In the genomic region with DNA sequence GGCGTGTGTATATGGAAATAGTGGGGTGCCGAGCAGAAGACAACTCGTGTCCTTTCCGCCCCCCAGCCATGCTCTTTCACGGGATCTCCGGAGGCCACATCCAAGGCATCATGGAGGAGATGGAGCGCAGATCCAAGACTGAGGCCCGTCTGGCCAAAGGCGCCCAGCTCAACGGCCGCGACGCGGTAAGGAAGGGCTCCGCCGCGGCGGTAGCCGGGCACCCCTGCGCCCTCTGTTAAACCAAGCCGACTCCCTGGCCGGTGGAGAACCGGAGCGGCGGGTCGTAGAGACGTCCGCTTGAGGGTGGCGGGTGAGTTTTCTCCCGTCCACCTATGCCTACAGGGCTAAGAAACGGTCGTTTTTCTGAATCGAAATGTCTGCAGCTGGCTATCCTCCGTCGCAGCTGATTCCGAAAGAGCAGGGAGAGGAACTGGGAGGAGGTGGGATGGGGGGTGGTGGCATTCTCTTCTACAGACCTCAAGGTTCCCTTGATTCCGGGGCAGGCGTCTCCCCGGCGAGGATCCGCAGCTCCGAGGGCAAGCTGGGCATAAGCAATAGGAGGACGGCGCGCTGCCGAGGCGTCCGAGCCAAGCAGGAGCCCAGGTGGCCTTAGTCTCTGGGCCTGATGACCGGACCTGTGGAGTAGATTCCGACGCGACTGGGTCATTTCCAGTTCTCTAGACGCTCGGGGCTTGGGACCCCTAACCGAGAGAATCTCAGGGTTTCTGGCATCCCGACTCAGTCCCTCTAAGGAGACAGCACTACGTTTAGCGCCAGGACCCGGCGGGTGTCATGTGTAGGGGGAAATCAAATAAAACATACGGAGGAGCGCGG, we compare ENCODE assay signal across 8 cellular contexts. TPM values are rescaled to one million over a fixed set of nuclear protein-coding genes. Genes with fewer than 3 reads are reported as not detected.
DNase-seq lines count a peak whose midpoint lies in the region; ATAC-seq, FAIRE-seq and TF ChIP-seq lines count a peak whose summit lies in the region.

No MANE protein-coding gene starts in this region.

- H3K9me2 ChIP-seq in Karpas-422 (replicated peaks; ENCODE audit: insufficient read depth, low read length) = no peaks in the 10 kb centered on the region

- no peak overlapping the region for H4K5ac ChIP-seq in IMR-90 (ENCODE audit: low read depth, low read length)

- intact Hi-C loops in CD14-positive monocyte (cut with micrococcal nuclease) (loop anchor here in 1 of 2 donors (10.0 kb wide), 1 partner anchor 303 kb away; no protein-coding TSS in a partner anchor), IMR-90 (cut with micrococcal nuclease) (loop anchor here (5.0 to 10.0 kb wide), 6 partner anchors 226 to 767 kb away; a partner anchor contains a TSS), K562 (cut with micrococcal nuclease) (loop anchor here (5.0 kb wide), 1 partner anchor 516 kb away; no protein-coding TSS in a partner anchor)

- peak overlapping the region in 3 of 7 donors; percentile 40 to 61 (median 60) for H3K27ac Mint-ChIP-seq in CD14-positive monocyte

- H2BK5ac ChIP-seq in IMR-90 (ENCODE audit: low read depth, low read length, poor library complexity, severe bottlenecking) (no peak overlapping the region), mesenchymal stem cell (ENCODE audit: low read depth, low read length, poor library complexity, severe bottlenecking) (no peak overlapping the region)

- H3K27ac ChIP-seq in IMR-90 (ENCODE audit: insufficient read depth, low read length) (no peak overlapping the region), K562 (ENCODE audit: extremely low read depth, low read depth, low read length) (no peak overlapping the region), mesenchymal stem cell (ENCODE audit: low read length, poor library complexity, severe bottlenecking) (no peak overlapping the region), Karpas-422 (ENCODE audit: low read length) (no peak overlapping the region)

- peaks cover 2% of the 10 kb centered on the region; the same call in 1 of the 2 replicates for H3K4me1 ChIP-seq in IMR-90 (ENCODE audit: control insufficient read depth, insufficient read depth, low read length)
- H3K4me1 ChIP-seq in K562 (replicated peaks in 1 of 2; ENCODE audit: control insufficient read depth in 2 of 2, insufficient read depth in 2 of 2, low read length in 2 of 2) = peaks cover 10 to 36% of the 10 kb centered on the region in 2 experiments; a peak in 4 of 5 replicates
- peaks cover 32% of the 10 kb centered on the region for H3K4me1 ChIP-seq in mesenchymal stem cell (ENCODE audit: control insufficient read depth, insufficient read depth, low read depth, low read length)
- no peaks in the 10 kb centered on the region for H3K4me1 ChIP-seq in Karpas-422 (ENCODE audit: low read length)

- H3K23ac ChIP-seq in IMR-90 (ENCODE audit: low read depth, low read length) (peak overlapping the region; percentile 48; the same call in 1 of the 2 replicates), mesenchymal stem cell (ENCODE audit: low read length in 2 of 2) (peak overlapping the region in 1 of 2 experiments; percentile 61)

- no peak overlapping the region for H2BK120ac ChIP-seq in IMR-90 (ENCODE audit: low read depth, low read length)
- no peak overlapping the region for H2BK120ac ChIP-seq in mesenchymal stem cell (ENCODE audit: low read depth, low read length)

- H3K79me2 ChIP-seq in K562 (ENCODE audit: control insufficient read depth, insufficient read depth, low read length) (no peaks in the 10 kb centered on the region), Karpas-422 (ENCODE audit: low read length) (no peaks in the 10 kb centered on the region)

- H3K79me1 ChIP-seq in IMR-90 (ENCODE audit: low read depth in 1 of 2, low read length in 2 of 2) = no peaks in the 10 kb centered on the region
- no peaks in the 10 kb centered on the region for H3K79me1 ChIP-seq in mesenchymal stem cell (replicated peaks; ENCODE audit: low read length, poor library complexity, severe bottlenecking)

- ATAC-seq in IMR-90 (ENCODE audit: low read depth) (peak; percentile 41), K562 (no peak)

- no peak for TF ChIP-seq CTCF in CD14-positive monocyte (IDR thresholded peaks at IDR 0.05)
- no peak for TF ChIP-seq CTCF in IMR-90 (conservative IDR thresholded peaks at IDR 0.05; ENCODE audit: low read depth, low read length)
- TF ChIP-seq CTCF in K562 (IDR thresholded peaks at IDR 0.05 in 2 of 3, conservative IDR thresholded peaks at IDR 0.05 in 1 of 3; ENCODE audit: insufficient read depth in 2 of 3, low read depth in 1 of 3, low read length in 3 of 3) = no peak

- H4K20me1 ChIP-seq in IMR-90 (ENCODE audit: insufficient read depth, low read length) (peaks cover 5% of the 10 kb centered on the region; the same call in 1 of the 2 replicates), K562 (replicated peaks; ENCODE audit: control insufficient read depth, insufficient read depth, low read length) (no peaks in the 10 kb centered on the region), Karpas-422 (ENCODE audit: insufficient read depth, low read depth, low read length) (no peaks in the 10 kb centered on the region)

- TF ChIP-seq POLR2A in IMR-90 (IDR thresholded peaks at IDR 0.05; ENCODE audit: low read depth, low read length) (no peak), K562 (conservative IDR thresholded peaks at IDR 0.05) (no peak)

- H2AFZ ChIP-seq in IMR-90 (replicated peaks; ENCODE audit: low read length, poor library complexity) (peak overlapping the region; percentile 72), K562 (ENCODE audit: low read depth, low read length) (peak overlapping the region; percentile 34), mesenchymal stem cell (ENCODE audit: low read depth, low read length) (no peak overlapping the region), Karpas-422 (ENCODE audit: low read length) (no peak overlapping the region)

- FAIRE-seq in K562 (lab: Jason Lieb, UNC) (no peak), urothelium cell line (lab: Jason Lieb, UNC) (no peak)

- H2AK9ac ChIP-seq in IMR-90 (replicated peaks; ENCODE audit: low read depth, low read length, poor library complexity) = no peak overlapping the region

- H3K9ac ChIP-seq in IMR-90 (ENCODE audit: low read depth, low read length) (no peak overlapping the region), K562 (ENCODE audit: insufficient read depth in 1 of 2, low read depth in 2 of 2, low read length in 2 of 2) (peak overlapping the region in 1 of 2 experiments; percentile 53; a peak in 1 of 4 replicates), mesenchymal stem cell (ENCODE audit: low read length) (no peak overlapping the region), Karpas-422 (ENCODE audit: low read length) (no peak overlapping the region)

- dilution Hi-C loops in IMR-90 (cut with HindIII; ENCODE audit: low sequenced_read_pairs, unreplicated experiment) = no loop called here

- peaks cover 22 to 28% of the 10 kb centered on the region in 2 donors for H3K36me3 Mint-ChIP-seq in CD14-positive monocyte

- H4K91ac ChIP-seq in IMR-90 (ENCODE audit: insufficient read depth, low read depth, low read length) = no peak overlapping the region
- no peak overlapping the region for H4K91ac ChIP-seq in mesenchymal stem cell (ENCODE audit: low read length)

- CTCF ChIA-PET in IMR-90 (lab: Yijun Ruan, JAX) = interaction anchor here (1.2 kb wide), 1 partner anchor 299 kb away, joined by 4 read pairs; no protein-coding TSS in a partner anchor
- CTCF ChIA-PET in K562 (lab: Yijun Ruan, JAX; ENCODE audit: low intra/inter-chr PET ratio) = no interaction called here

- H3K56ac ChIP-seq in IMR-90 (ENCODE audit: extremely low read depth, insufficient read depth, low read length) = no peak overlapping the region

- no TSS peak for BruUV-seq in IMR-90 (replicated peaks; lab: Mats Ljungman, UMichigan)
- BruUV-seq in K562 (replicated peaks; lab: Mats Ljungman, UMichigan) = no TSS peak

- peaks cover 76% of the 10 kb centered on the region for H3K4me1 Mint-ChIP-seq in CD14-positive monocyte

- H3K14ac ChIP-seq in IMR-90 (replicated peaks; ENCODE audit: low read depth, low read length) (no peak overlapping the region), mesenchymal stem cell (ENCODE audit: low read length in 2 of 2) (no peak overlapping the region)

- in situ Hi-C loops in IMR-90 (cut with MboI; ENCODE audit: low sequenced_read_pairs) (loop anchor here (10.0 to 25.0 kb wide), 2 partner anchors 547 to 769 kb away; no protein-coding TSS in a partner anchor), K562 (cut with MboI) (no loop called here)

- H3K4me3 ChIP-seq in IMR-90 (ENCODE audit: insufficient read depth, low read depth, low read length) = peak overlapping the region; percentile 18
- H3K4me3 ChIP-seq in K562 = no peak overlapping the region
- H3K4me3 ChIP-seq in mesenchymal stem cell (ENCODE audit: insufficient read depth in 1 of 2, low read depth in 1 of 2, low read length in 2 of 2) = peak overlapping the region; percentile 9 to 66
- H3K4me3 ChIP-seq in Karpas-422 (ENCODE audit: low read length) = no peak overlapping the region

- H3K9me3 Mint-ChIP-seq in CD14-positive monocyte = peaks cover 0 to 52% (median 38%) of the 10 kb centered on the region in 7 donors

- H3K4me3 Mint-ChIP-seq in CD14-positive monocyte = peak overlapping the region; percentile 86 to 97

- H3K4me2 ChIP-seq in IMR-90 (ENCODE audit: low read depth, low read length) (peak overlapping the region; percentile 67), K562 (ENCODE audit: insufficient read depth, low read length) (0 out of 2 replicates have a peak overlapping the region, but pooled peaks have one; percentile 1), mesenchymal stem cell (ENCODE audit: low read length, poor library complexity, severe bottlenecking) (peak overlapping the region; percentile 73), Karpas-422 (ENCODE audit: low read depth, low read length, poor library complexity, severe bottlenecking) (no peak overlapping the region)

- H4K8ac ChIP-seq in IMR-90 (ENCODE audit: low read depth in 2 of 2, low read length in 2 of 2) = no peak overlapping the region
- no peak overlapping the region for H4K8ac ChIP-seq in mesenchymal stem cell (ENCODE audit: low read length)

- no peak for TF ChIP-seq EP300 in K562 (IDR thresholded peaks at IDR 0.05; ENCODE audit: low read length)

- peaks cover 98 to 100% (median 100%) of the 10 kb centered on the region in 3 donors for H3K27me3 Mint-ChIP-seq in CD14-positive monocyte (ENCODE audit: low read depth in 3 of 3)

- H2AK5ac ChIP-seq in IMR-90 (ENCODE audit: low read depth, low read length) (no peak overlapping the region), mesenchymal stem cell (ENCODE audit: low read length, severe bottlenecking) (no peak overlapping the region)

- H3K9me1 ChIP-seq in IMR-90 (ENCODE audit: insufficient read depth, low read length) (no peaks in the 10 kb centered on the region), K562 (ENCODE audit: control insufficient read depth, insufficient read depth, low read length) (no peaks in the 10 kb centered on the region)

- no peak for TF ChIP-seq RAD21 in IMR-90 (IDR thresholded peaks at IDR 0.05; ENCODE audit: low read length)
- TF ChIP-seq RAD21 in K562 (CRISPR knock-in tag; conservative IDR thresholded peaks at IDR 0.05 in 1 of 2, IDR thresholded peaks at IDR 0.05 in 1 of 2) = no peak

- DNase-seq in CD14-positive monocyte (ENCODE audit: low spot score) (no peak), IMR-90 (no peak), K562 (ENCODE audit: extremely low read depth in 1 of 4, low spot score in 3 of 4) (no peak), mesenchymal stem cell (peak; percentile 43), Karpas-422 (no peak), NCI-H2107 (lab: John Stamatoyannopoulos, UW) (no peak), activated gamma-delta T cell (lab: John Stamatoyannopoulos, UW) (no peak), urothelium cell line (ENCODE audit: low spot score) (no peak)

- H2BK15ac ChIP-seq in IMR-90 (ENCODE audit: low read depth, low read length) = no peak overlapping the region
- H2BK15ac ChIP-seq in mesenchymal stem cell (ENCODE audit: low read depth, poor library complexity, severe bottlenecking) = no peak overlapping the region

- H3K18ac ChIP-seq in IMR-90 (ENCODE audit: low read depth, low read length) (no peak overlapping the region), mesenchymal stem cell (ENCODE audit: low read depth in 1 of 2, low read length in 2 of 2) (no peak overlapping the region)

- no peak overlapping the region for H3K4ac ChIP-seq in IMR-90 (ENCODE audit: low read depth, low read length)
- H3K4ac ChIP-seq in mesenchymal stem cell (ENCODE audit: low read depth in 1 of 2, low read length in 2 of 2) = no peak overlapping the region

- H3K36me3 ChIP-seq in IMR-90 (ENCODE audit: control insufficient read depth, insufficient read depth, low read length) (no peaks in the 10 kb centered on the region), K562 (ENCODE audit: control insufficient read depth, insufficient read depth, low read length) (no peaks in the 10 kb centered on the region), mesenchymal stem cell (ENCODE audit: control insufficient read depth in 1 of 2, insufficient read depth in 2 of 2, low read depth in 1 of 2, low read length in 2 of 2) (no peaks in the 10 kb centered on the region), Karpas-422 (ENCODE audit: insufficient read depth, low read length) (no peaks in the 10 kb centered on the region)

- no peak overlapping the region for H2BK12ac ChIP-seq in mesenchymal stem cell (ENCODE audit: low read length in 2 of 2)

- POLR2A ChIA-PET in IMR-90 (lab: Charles Lee; ENCODE audit: unreplicated experiment) (interaction anchor here (0.6 kb wide), 1 partner anchor 37 kb away, joined by 3 read pairs; no protein-coding TSS in a partner anchor), K562 (lab: Yijun Ruan, JAX) (interaction anchor here (0.9 to 1.8 kb wide), 3 partner anchors 9 to 16 kb away, joined by 4 to 8 read pairs (median 4); a partner anchor contains a TSS)

- whole genome bisulfite sequencing in IMR-90 (ENCODE audit: extremely low coverage in 2 of 2, insufficient read length in 1 of 2), 2 experiments = 5% methylated on average over 35 of the region's 63 CpGs; no CpG with 5 or more reads in 1 of the 2 experiments
- 26% methylated on average over 63 of the region's 63 CpGs for WGBS in K562 (ENCODE audit: insufficient coverage, low coverage, missing lambda C conversion rate)
- 2% methylated on average over 58 of the region's 63 CpGs for WGBS in mesenchymal stem cell

- H3K27me3 ChIP-seq in IMR-90 (ENCODE audit: control insufficient read depth, insufficient read depth, low read length) (peaks cover 100% of the 10 kb centered on the region), K562 (ENCODE audit: control insufficient read depth in 2 of 2, insufficient read depth in 2 of 2, low read length in 2 of 2) (peaks cover 76 to 92% of the 10 kb centered on the region in 2 experiments), mesenchymal stem cell (ENCODE audit: control insufficient read depth in 1 of 2, insufficient read depth in 1 of 2, low read length in 2 of 2) (peaks cover 99 to 100% of the 10 kb centered on the region in 2 experiments), Karpas-422 (ENCODE audit: low read length) (no peaks in the 10 kb centered on the region)

- no peak overlapping the region for H2BK20ac ChIP-seq in IMR-90 (ENCODE audit: low read depth, low read length)

- H3K9me3 ChIP-seq in IMR-90 (ENCODE audit: control insufficient read depth, insufficient read depth, low read length) (peaks cover 3% of the 10 kb centered on the region; the same call in 1 of the 2 replicates), K562 (replicated peaks; ENCODE audit: control insufficient read depth, insufficient read depth, low read depth, low read length) (no peaks in the 10 kb centered on the region), mesenchymal stem cell (ENCODE audit: control insufficient read depth, low read length) (peaks cover 4% of the 10 kb centered on the region), Karpas-422 (ENCODE audit: low read length) (no peaks in the 10 kb centered on the region)

RNA-seq across cellular contexts. Expression of a gene that starts 0.9 kb away (rescaled TPM):
- polyA plus RNA-seq in CD14-positive monocyte (not detected), IMR-90 (2012; rRNA removed) (0.06 and 0.26 TPM in 2 replicates), K562 (2011; rRNA removed) (not detected in 2 replicates), K562 (2014; fragmentation: Illumina TruSeq; extraction: Trizol) (not detected in 2 replicates), K562 (2014; fragmentation: Nextera tagmentation; extraction: Ambion mirVana) (under 1 TPM; 0.03 TPM), K562 (2014; rRNA removed) (0.21 TPM in 1 of 2 replicates, not detected in the other)
- total RNA-seq in IMR-90 (2012; rRNA removed) (under 0.01 and 0.18 TPM in 2 replicates), K562 (2014; rRNA removed) (not detected in 2 replicates), K562 (2014; rRNA removed; fragmentation: Illumina TruSeq; extraction: Trizol) (not detected in 2 replicates), K562 (2015; rRNA removed; fragmentation: Illumina TruSeq; extraction: Trizol) (0.04 TPM in 1 of 2 replicates, not detected in the other), K562 (2021) (not detected in 2 replicates)
- polyA plus RNA-seq in IMR-90 (2012; cell fraction: cytosol; rRNA removed) = 0.05 and 0.12 TPM in 2 replicates
- 0.22 and 0.26 TPM in 2 replicates for polyA plus RNA-seq in IMR-90 (2012; cell fraction: nucleus; rRNA removed; ENCODE audit: low replicate concordance)
- not detected in 2 replicates for total RNA-seq in K562 (2011; cell fraction: chromatin; rRNA removed; ENCODE audit: low replicate concordance)
- total RNA-seq in K562 (2011; cell fraction: nucleolus; rRNA removed) = not detected in 2 replicates
- total RNA-seq in K562 (2011; cell fraction: nucleoplasm; rRNA removed) = not detected in 2 replicates
- polyA plus RNA-seq in K562 (2011; cell fraction: cytosol; rRNA removed) = not detected in 2 replicates
- not detected in 2 replicates for polyA plus RNA-seq in K562 (2011; cell fraction: nucleus; rRNA removed)
- 0.04 and 0.37 TPM in 2 replicates for polyA plus RNA-seq in K562 (2012)
- not detected in 2 replicates for polyA minus RNA-seq in K562 (2011; rRNA and poly(A)+ RNA removed)
- not detected in 2 replicates for polyA minus RNA-seq in K562 (2011; cell fraction: cytosol; rRNA and poly(A)+ RNA removed)
- polyA minus RNA-seq in K562 (2011; cell fraction: nucleus; rRNA and poly(A)+ RNA removed) = not detected in 2 replicates
- not detected for polyA plus RNA-seq in mesenchymal stem cell (2013, experiment 1 of 2)
- polyA plus RNA-seq in mesenchymal stem cell (2013, experiment 2 of 2) = not detected
- not detected in 2 replicates for total RNA-seq in Karpas-422 (2014; rRNA removed; shearing (Covaris generic); ENCODE audit: low replicate concordance)

RNA-seq across cellular contexts. Expression of a gene that starts 15.6 kb away (rescaled TPM):
- 1 to 10 TPM; 5.6 to 8.3 TPM for polyA plus RNA-seq in CD14-positive monocyte
- total RNA-seq in IMR-90 (2012; rRNA removed) = 4.2 and 4.8 TPM in 2 replicates
- 7.0 and 8.0 TPM in 2 replicates for polyA plus RNA-seq in IMR-90 (2012; rRNA removed)
- polyA plus RNA-seq in IMR-90 (2012; cell fraction: cytosol; rRNA removed) = 12.1 and 15.5 TPM in 2 replicates
- 4.8 and 5.6 TPM in 2 replicates for polyA plus RNA-seq in IMR-90 (2012; cell fraction: nucleus; rRNA removed; ENCODE audit: low replicate concordance)
- total RNA-seq in K562 (2011; cell fraction: chromatin; rRNA removed; ENCODE audit: low replicate concordance) = not detected in 2 replicates
- total RNA-seq in K562 (2011; cell fraction: nucleolus; rRNA removed) = not detected in 2 replicates
- total RNA-seq in K562 (2011; cell fraction: nucleoplasm; rRNA removed) = not detected in 2 replicates
- 0.45 and 3.1 TPM in 2 replicates for total RNA-seq in K562 (2014; rRNA removed)
- total RNA-seq in K562 (2014; rRNA removed; fragmentation: Illumina TruSeq; extraction: Trizol) = 0.73 and 1.6 TPM in 2 replicates
- total RNA-seq in K562 (2015; rRNA removed; fragmentation: Illumina TruSeq; extraction: Trizol) = 3.0 and 3.2 TPM in 2 replicates
- 1.5 and 1.9 TPM in 2 replicates for total RNA-seq in K562 (2021)
- 0.65 and 2.3 TPM in 2 replicates for polyA plus RNA-seq in K562 (2011; rRNA removed)
- polyA plus RNA-seq in K562 (2011; cell fraction: cytosol; rRNA removed) = 0.81 and 1.6 TPM in 2 replicates
- not detected in 2 replicates for polyA plus RNA-seq in K562 (2011; cell fraction: nucleus; rRNA removed)
- 3.0 and 5.0 TPM in 2 replicates for polyA plus RNA-seq in K562 (2012)
- 0.31 and 0.96 TPM in 2 replicates for polyA plus RNA-seq in K562 (2014; fragmentation: Illumina TruSeq; extraction: Trizol)
- 1 to 10 TPM; 1.8 to 2.5 TPM for polyA plus RNA-seq in K562 (2014; fragmentation: Nextera tagmentation; extraction: Ambion mirVana)
- 3.2 and 5.8 TPM in 2 replicates for polyA plus RNA-seq in K562 (2014; rRNA removed)
- polyA minus RNA-seq in K562 (2011; rRNA and poly(A)+ RNA removed) = 1.1 TPM in 1 of 2 replicates, not detected in the other
- polyA minus RNA-seq in K562 (2011; cell fraction: cytosol; rRNA and poly(A)+ RNA removed) = not detected in 2 replicates
- polyA minus RNA-seq in K562 (2011; cell fraction: nucleus; rRNA and poly(A)+ RNA removed) = not detected in 2 replicates
- polyA plus RNA-seq in mesenchymal stem cell (2013, experiment 1 of 2) = 3.6 TPM
- 5.3 TPM for polyA plus RNA-seq in mesenchymal stem cell (2013, experiment 2 of 2)
- 4.4 and 7.8 TPM in 2 replicates for total RNA-seq in Karpas-422 (2014; rRNA removed; shearing (Covaris generic); ENCODE audit: low replicate concordance)

Comparison
In these comparisons a context has a peak if more than half of its experiments do, and no peak if none do; other contexts are left out.
1. H2AFZ ChIP-seq: peak in IMR-90 (single experiment) and K562 (single experiment); none in mesenchymal stem cell (single experiment) and Karpas-422 (single experiment).
2. H3K4me3 ChIP-seq: peak in IMR-90 (single experiment) and mesenchymal stem cell (2 of 2); none in K562 (single experiment) and Karpas-422 (single experiment).